In genomic region chr12:98371419-98371818, GRCh38 we compare ENCODE assay signal across 22 cellular contexts.
A peak's percentile ranks its signal among the peaks of the same experiment; 100 is the strongest.
DNase-seq lines count a peak whose midpoint lies in the region; ATAC-seq, FAIRE-seq and TF ChIP-seq lines count a peak whose summit lies in the region.
"Had no signal": no experiment of that assay in that cellular context is flagged by ENCODE, and none has a peak within 500 bp of the region (broad histone marks: within the 10 kb centered on the region; RNA-seq: fewer than 3 reads in every experiment).

No MANE protein-coding gene starts in this region.

- peak overlapping the region; percentile 79 for H3K4me2 ChIP-seq in BLaER1
- H3K4me2 ChIP-seq in endothelial cell of umbilical vein (ENCODE audit: insufficient read depth, low read length), result no peak overlapping the region

- peaks cover 22% of the 10 kb centered on the region; the same call in 1 of the 2 replicates for H3K9me3 ChIP-seq in BLaER1
- H3K9me3 ChIP-seq in endothelial cell of umbilical vein (replicated peaks; ENCODE audit: control insufficient read depth, insufficient read depth, low read length), result no peaks in the 10 kb centered on the region
- H3K9me3 ChIP-seq: adrenal gland, spleen, tibial nerve had no signal

- no TSS peak for BruUV-seq in endothelial cell of umbilical vein (replicated peaks; lab: Mats Ljungman, UMichigan)

- H3K9me1 ChIP-seq in endothelial cell of umbilical vein (replicated peaks; ENCODE audit: control insufficient read depth, extremely low read depth, insufficient read depth, low read length), result no peaks in the 10 kb centered on the region

- H3K27me3 ChIP-seq in BLaER1 (no peaks in the 10 kb centered on the region), endothelial cell of umbilical vein (ENCODE audit: control insufficient read depth in 2 of 2, insufficient read depth in 2 of 2, low read length in 2 of 2) (peaks cover 0 to 5% of the 10 kb centered on the region in 2 experiments)
- H3K27me3 ChIP-seq: adrenal gland, tibial nerve had no signal

- POLR2A ChIA-PET in endothelial cell of umbilical vein (lab: Charles Lee), result no interaction called here

- FAIRE-seq in endothelial cell of umbilical vein (lab: Jason Lieb, UNC), result peak; percentile 74

- H4K20me1 ChIP-seq in BLaER1 (no peaks in the 10 kb centered on the region), endothelial cell of umbilical vein (replicated peaks; ENCODE audit: control insufficient read depth, extremely low read depth, insufficient read depth, low read length) (no peaks in the 10 kb centered on the region)

- ATAC-seq in GM18870 (IDR thresholded peaks at IDR 0.05; ENCODE audit: unreplicated experiment), result no peak
- ATAC-seq: activated CD4-positive, CD25-positive, alpha-beta regulatory T cell treated with anti-CD3 and anti-CD28 coated beads, Interleukin-2, amount 50 U/mL, for 24 hours; activated T-helper 17 cell treated with anti-CD3 and anti-CD28 coated beads, Interleukin-2, amount 50 U/mL, for 72 hours; foreskin keratinocyte had no signal

- H3K4me1 ChIP-seq in BLaER1, result peaks cover 63% of the 10 kb centered on the region
- H3K4me1 ChIP-seq in endothelial cell of umbilical vein (ENCODE audit: control insufficient read depth, extremely low read depth, insufficient read depth, low read length), result peaks cover 27% of the 10 kb centered on the region
- H3K4me1 ChIP-seq: adrenal gland, foreskin keratinocyte, spleen, tibial nerve had no signal

- no peaks in the 10 kb centered on the region for H3K36me3 Mint-ChIP-seq in mesothelial cell of epicardium

- peaks cover 8% of the 10 kb centered on the region for H3K27me3 Mint-ChIP-seq in mesothelial cell of epicardium (ENCODE audit: low read depth)

- H3K4me3 ChIP-seq in BLaER1, result 0 out of 2 replicates have a peak overlapping the region, but pooled peaks have one; percentile 1
- no peak overlapping the region for H3K4me3 ChIP-seq in endothelial cell of umbilical vein (replicated peaks in 1 of 3; ENCODE audit: insufficient read depth in 1 of 3, low read depth in 1 of 3, low read length in 3 of 3)
- H3K4me3 ChIP-seq: adrenal gland, dorsolateral prefrontal cortex, spleen, tibial nerve had no signal

- TF ChIP-seq CTCF in endothelial cell of umbilical vein (IDR thresholded peaks at IDR 0.05; ENCODE audit: extremely low read depth in 1 of 2, insufficient read depth in 1 of 2, low read depth in 1 of 2, low read length in 2 of 2) (no peak), mesothelial cell of epicardium (IDR thresholded peaks at IDR 0.05; ENCODE audit: unreplicated experiment) (no peak)

- no peak overlapping the region for H2AFZ ChIP-seq in endothelial cell of umbilical vein (ENCODE audit: low read depth, low read length)

- no peaks in the 10 kb centered on the region for H3K79me2 ChIP-seq in endothelial cell of umbilical vein (ENCODE audit: control insufficient read depth, insufficient read depth, low read length)

- H3K27ac ChIP-seq in BLaER1, result 0 out of 2 replicates have a peak overlapping the region, but pooled peaks have one; percentile 41
- H3K27ac ChIP-seq in endothelial cell of umbilical vein (ENCODE audit: insufficient read depth, low read depth, low read length), result no peak overlapping the region
- H3K27ac ChIP-seq: adrenal gland, dorsolateral prefrontal cortex, foreskin keratinocyte, spleen, tibial nerve had no signal

- CTCF ChIA-PET in endothelial cell of umbilical vein (lab: Charles Lee), result interaction anchor here (0.7 to 3.3 kb wide), 8 partner anchors 15 to 1385 kb away, joined by 3 to 15 read pairs (median 4); no protein-coding TSS in a partner anchor

- intact Hi-C loops in endothelial cell of umbilical vein (cut with micrococcal nuclease), result loop anchor here (1.0 to 10.0 kb wide), 6 partner anchors 19 to 1797 kb away; no protein-coding TSS in a partner anchor

- peaks cover 23% of the 10 kb centered on the region for H3K4me1 Mint-ChIP-seq in mesothelial cell of epicardium

- H3K4me3 Mint-ChIP-seq in mesothelial cell of epicardium, result no peak overlapping the region
- H3K4me3 Mint-ChIP-seq: activated T-helper 17 cell treated with anti-CD3 and anti-CD28 coated beads, Interleukin-2, amount 50 U/mL, for 72 hours; H9; stimulated activated naive CD8-positive, alpha-beta T cell treated with anti-CD3 and anti-CD28 coated beads, Interleukin-15, Interleukin-2, amounts not matched to agents 100 ng/mL and 50 ng/mL, for 24 hours had no signal

- no peaks in the 10 kb centered on the region for H3K9me3 Mint-ChIP-seq in mesothelial cell of epicardium
- H3K9me3 Mint-ChIP-seq: activated T-helper 17 cell treated with anti-CD3 and anti-CD28 coated beads, Interleukin-2, amount 50 U/mL, for 72 hours; H9; stimulated activated naive CD8-positive, alpha-beta T cell treated with anti-CD3 and anti-CD28 coated beads, Interleukin-15, Interleukin-2, amounts not matched to agents 100 ng/mL and 50 ng/mL, for 24 hours had no signal

- no peaks in the 10 kb centered on the region for H3K36me3 ChIP-seq in BLaER1
- H3K36me3 ChIP-seq in endothelial cell of umbilical vein (ENCODE audit: control insufficient read depth in 2 of 2, extremely low read depth in 1 of 2, insufficient read depth in 2 of 2, low read length in 2 of 2), result no peaks in the 10 kb centered on the region
- H3K36me3 ChIP-seq: adrenal gland, spleen, tibial nerve had no signal

- TF ChIP-seq POLR2A in endothelial cell of umbilical vein (IDR thresholded peaks at IDR 0.05; ENCODE audit: low read depth, low read length), result no peak

- no peak overlapping the region for H3K9ac ChIP-seq in BLaER1
- H3K9ac ChIP-seq in endothelial cell of umbilical vein (replicated peaks; ENCODE audit: extremely low read depth, insufficient read depth, low read length), result no peak overlapping the region

- H3K27ac Mint-ChIP-seq in mesothelial cell of epicardium, result no peak overlapping the region
- H3K27ac Mint-ChIP-seq: activated T-helper 17 cell treated with anti-CD3 and anti-CD28 coated beads, Interleukin-2, amount 50 U/mL, for 72 hours; stimulated activated naive CD8-positive, alpha-beta T cell treated with anti-CD3 and anti-CD28 coated beads, Interleukin-15, Interleukin-2, amounts not matched to agents 100 ng/mL and 50 ng/mL, for 24 hours had no signal

- DNase-seq in GF-D8 (lab: John Stamatoyannopoulos, UW), result peak; percentile 63
- peak; percentile 19 for DNase-seq in UCSD-AML1 (lab: John Stamatoyannopoulos, UW; ENCODE audit: unreplicated experiment)
- DNase-seq in endothelial cell of umbilical vein (ENCODE audit: low read depth, low spot score), result peak; percentile 37
- no peak for DNase-seq in mesothelial cell of epicardium (ENCODE audit: low spot score in 2 of 2, unreplicated experiment in 2 of 2)
- DNase-seq in activated gamma-delta T cell treated with Interleukin-2 at 50 U/mL for 16 hours, result no peak
- DNase-seq: adrenal gland; caudate nucleus; DMS79 treated with DMSO at 0.1 percent for 48 hours; dorsolateral prefrontal cortex; foreskin keratinocyte; H9; hippocampal formation; NCI-H1417; nucleus accumbens; spleen; stimulated activated CD4-positive, alpha-beta T cell treated with anti-CD3 and anti-CD28 coated beads, Interleukin-4, amount 100 ng/mL, for 24 hours had no signal

- dilution Hi-C loops in endothelial cell of umbilical vein (cut with MboI; ENCODE audit: extremely low pct_ligation_motif_present, low sequenced_read_pairs), result no loop called here

TF ChIP-seq in endothelial cell of umbilical vein, 7 proteins besides CTCF, POLR2A, EP300 and RAD21:
- TF ChIP-seq MAX (IDR thresholded peaks at IDR 0.05; ENCODE audit: insufficient read depth, insufficient read length) (no peak), GATA2 (IDR thresholded peaks at IDR 0.05; ENCODE audit: insufficient read depth, insufficient read length, low read depth, low read length) (peak; percentile 88)
TF ChIP-seq in endothelial cell of umbilical vein: peak in this region for 1.

Comparison
In these comparisons a context has a peak if more than half of its experiments do, and no peak if none do; other contexts are left out.
1. DNase-seq: peak in GF-D8 (single experiment), UCSD-AML1 (single experiment) and endothelial cell of umbilical vein (single experiment); none in mesothelial cell of epicardium (0 of 2) and activated gamma-delta T cell treated with Interleukin-2 at 50 U/mL for 16 hours (single experiment).